Comparison of ENCODE assay signal across 25 cellular contexts in the genomic region with DNA sequence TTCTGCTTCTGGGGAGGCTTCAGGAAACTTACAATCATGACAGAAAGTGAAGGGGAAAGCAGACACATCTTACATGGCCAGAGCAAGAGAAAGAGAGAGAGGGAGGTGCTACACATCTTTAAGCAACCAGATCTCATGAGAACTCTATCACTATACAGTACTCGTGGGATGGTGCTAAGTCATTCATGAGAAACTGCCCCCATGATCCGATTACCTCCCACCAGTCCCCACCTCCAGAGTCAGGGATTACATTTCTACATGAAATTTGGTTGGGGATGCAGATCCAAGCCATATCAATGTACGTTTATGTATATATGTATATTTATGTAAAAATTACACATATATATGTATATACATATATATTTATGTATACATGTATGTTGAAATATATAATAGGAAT.
"Had no signal": no experiment of that assay in that cellular context is flagged by ENCODE, and none has a peak within 500 bp of the region (broad histone marks: within the 10 kb centered on the region; RNA-seq: fewer than 3 reads in every experiment).

No MANE protein-coding gene starts in this region.

- H3K9ac ChIP-seq: parathyroid adenoma had no signal

- H3K4me3 ChIP-seq: colonic mucosa, esophagus squamous epithelium, gastrocnemius medialis, left ventricle myocardium inferior, lower lobe of right lung, right atrium auricular region, smooth muscle cell, stomach, thyroid gland, vagina had no signal

- H3K79me2 ChIP-seq: parathyroid adenoma had no signal

- H3K4me1 ChIP-seq: left ventricle myocardium inferior, lower lobe of right lung, parathyroid adenoma, thyroid gland had no signal

- ATAC-seq: gastrocnemius medialis, left cardiac atrium, lower lobe of right lung, natural killer cell, sciatic nerve had no signal

- H3K36me3 ChIP-seq: colonic mucosa, esophagus squamous epithelium, gastrocnemius medialis, left ventricle myocardium inferior, lower lobe of right lung, neutrophil, right atrium auricular region, stomach, thyroid gland, vagina had no signal

- H3K4me2 ChIP-seq: smooth muscle cell had no signal

- H2AFZ ChIP-seq: parathyroid adenoma had no signal

- H3K9me3 ChIP-seq: colonic mucosa, esophagus squamous epithelium, gastrocnemius medialis, lower lobe of right lung, neutrophil, thyroid gland, vagina had no signal

- H3K27me3 ChIP-seq: colonic mucosa, gastrocnemius medialis, neutrophil, right atrium auricular region, stomach, thyroid gland, vagina had no signal

- DNase-seq: colonic mucosa; effector CD8-positive, alpha-beta T cell; endodermal cell; esophagus squamous epithelium; gastrocnemius medialis; hippocampal formation; left cardiac atrium; left ventricle myocardium inferior; lower lobe of right lung; natural killer cell; stimulated activated CD4-positive, alpha-beta T cell treated with anti-CD3 and anti-CD28 coated beads, Interleukin-12 subunit alpha, Interleukin-12 subunit beta, amount 100 ng/mL, for 4 hours; stimulated activated CD4-positive, alpha-beta T cell treated with anti-CD3 and anti-CD28 coated beads, Interleukin-1b, Interleukin-23, amount 100 ng/mL, for 48 hours; stimulated activated CD4-positive, alpha-beta T cell treated with anti-CD3 and anti-CD28 coated beads, Interleukin-4, amount 100 ng/mL, for 1 hour; stimulated activated CD8-positive, alpha-beta memory T cell treated with anti-CD3 and anti-CD28 coated beads, Interleukin-4, amount 100 ng/mL, for 48 hours; stimulated activated naive CD4-positive, alpha-beta T cell; stomach; thyroid gland; trophoblast cell had no signal

- FAIRE-seq: islet of Langerhans had no signal

- H3K27ac ChIP-seq: colonic mucosa, esophagus squamous epithelium, left ventricle myocardium inferior, lower lobe of right lung, neutrophil, parathyroid adenoma, right atrium auricular region, stomach, thyroid gland, vagina had no signal
